Comparison of ENCODE assay signal across 9 cellular contexts in the genomic region with DNA sequence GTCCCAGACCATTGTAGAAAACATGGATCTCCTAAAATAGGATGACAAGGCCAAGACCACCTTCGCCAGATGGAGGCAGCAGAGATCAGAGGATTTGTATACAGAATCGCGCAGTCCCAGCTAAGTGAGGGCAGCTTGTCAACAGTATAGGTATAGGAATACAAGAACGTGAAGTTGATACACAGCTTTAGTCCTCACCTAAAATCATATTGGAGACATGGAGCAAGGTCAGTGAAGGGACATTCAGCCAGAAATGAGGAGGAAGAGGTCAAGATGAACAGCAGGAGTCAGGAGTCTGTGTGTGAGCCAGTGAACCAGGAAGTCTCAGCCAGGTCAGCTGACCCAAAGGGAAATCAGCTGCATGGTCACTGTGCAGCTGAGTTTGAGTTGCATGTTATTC.
DNase-seq lines count a peak whose midpoint lies in the region; ATAC-seq lines count a peak whose summit lies in the region.
"Had no signal": no experiment of that assay in that cellular context is flagged by ENCODE, and none has a peak within 500 bp of the region (broad histone marks: within the 10 kb centered on the region; RNA-seq: fewer than 3 reads in every experiment).

No MANE protein-coding gene starts in this region.

- no peak for ATAC-seq in HG02884 (IDR thresholded peaks at IDR 0.05; ENCODE audit: unreplicated experiment)

- DNase-seq in ELR (ENCODE audit: low read depth) (peak; percentile 4), HT-29 (ENCODE audit: low spot score) (peak; percentile 13), UCSD-AML1 (lab: John Stamatoyannopoulos, UW; ENCODE audit: unreplicated experiment) (peak; percentile 19), left kidney (ENCODE audit: low read depth, low spot score) (peak; percentile 27), middle frontal gyrus (ENCODE audit: extremely low spot score, low spot score) (no peak), GM19238 (ENCODE audit: insufficient read length, low spot score) (no peak), COLO668 (lab: John Stamatoyannopoulos, UW; ENCODE audit: unreplicated experiment) (no peak)
- DNase-seq: NCI-H1048 had no signal

Comparison
In these comparisons a context has a peak if more than half of its experiments do, and no peak if none do; other contexts are left out.
1. DNase-seq: peak in ELR (single experiment), HT-29 (single experiment), UCSD-AML1 (single experiment) and left kidney (single experiment); none in middle frontal gyrus (single experiment), GM19238 (single experiment) and COLO668 (single experiment).